Comparison of ENCODE assay signal across 1 cellular context in genomic region chr18:32470713-32471633, GRCh38.
TF ChIP-seq lines count a peak whose summit lies in the region.

Gene GAREM1, minus strand, starts transcription at chr18:32470882. Its CDS starts 454 bp downstream, at chr18:32470428.

TF ChIP-seq in K562, 482 proteins besides CTCF, POLR2A, EP300 and RAD21 (continued from another document and continues in another):
- TF ChIP-seq ATF2 (CRISPR knock-in tag; IDR thresholded peaks at IDR 0.05): no peak
- no peak for TF ChIP-seq SRSF1 (IDR thresholded peaks at IDR 0.05; ENCODE audit: low read depth, low read length)
- peak; percentile 94 for TF ChIP-seq EGR1 (conservative IDR thresholded peaks at IDR 0.05)
- no peak for TF ChIP-seq RBM15 (IDR thresholded peaks at IDR 0.05; ENCODE audit: insufficient read depth, low read length)
- peak; percentile 72 for TF ChIP-seq HNRNPLL (IDR thresholded peaks at IDR 0.05; ENCODE audit: low read depth, low read length, poor library complexity, severe bottlenecking)
- no peak for TF ChIP-seq JUND (IDR thresholded peaks at IDR 0.05; ENCODE audit: borderline replicate concordance, low read depth, low read length)
- TF ChIP-seq JUND (tag; IDR thresholded peaks at IDR 0.05; ENCODE audit: borderline replicate concordance, low read depth, low read length): peak; percentile 39; the same call in 1 of the 3 replicates
- no peak for TF ChIP-seq NR3C1 (CRISPR knock-in tag; IDR thresholded peaks at IDR 0.05)
- TF ChIP-seq ATF7 (IDR thresholded peaks at IDR 0.05): peak; percentile 47; the same call in 1 of the 2 replicates
- peak; percentile 94 to 95 for TF ChIP-seq NRF1 (conservative IDR thresholded peaks at IDR 0.05 in 1 of 2, IDR thresholded peaks at IDR 0.05 in 1 of 2)
- TF ChIP-seq ZNF436 (CRISPR knock-in tag; IDR thresholded peaks at IDR 0.05): no peak
- TF ChIP-seq, protein P1, sequence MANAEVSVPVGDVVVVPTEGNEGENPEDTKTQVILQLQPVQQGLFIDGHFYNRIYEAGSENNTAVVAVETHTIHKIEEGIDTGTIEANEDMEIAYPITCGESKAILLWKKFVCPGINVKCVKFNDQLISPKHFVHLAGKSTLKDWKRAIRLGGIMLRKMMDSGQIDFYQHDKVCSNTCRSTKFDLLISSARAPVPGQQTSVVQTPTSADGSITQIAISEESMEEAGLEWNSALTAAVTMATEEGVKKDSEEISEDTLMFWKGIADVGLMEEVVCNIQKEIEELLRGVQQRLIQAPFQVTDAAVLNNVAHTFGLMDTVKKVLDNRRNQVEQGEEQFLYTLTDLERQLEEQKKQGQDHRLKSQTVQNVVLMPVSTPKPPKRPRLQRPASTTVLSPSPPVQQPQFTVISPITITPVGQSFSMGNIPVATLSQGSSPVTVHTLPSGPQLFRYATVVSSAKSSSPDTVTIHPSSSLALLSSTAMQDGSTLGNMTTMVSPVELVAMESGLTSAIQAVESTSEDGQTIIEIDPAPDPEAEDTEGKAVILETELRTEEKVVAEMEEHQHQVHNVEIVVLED (CRISPR knock-in tag; IDR thresholded peaks at IDR 0.05): no peak
- no peak for TF ChIP-seq MAFF (IDR thresholded peaks at IDR 0.05; ENCODE audit: low read length)
- no peak for TF ChIP-seq ZNF830 (CRISPR knock-in tag; IDR thresholded peaks at IDR 0.05)
- TF ChIP-seq ZNF282 (CRISPR knock-in tag; IDR thresholded peaks at IDR 0.05): no peak
- TF ChIP-seq ARID1B (IDR thresholded peaks at IDR 0.05): no peak
- TF ChIP-seq PHF8 (IDR thresholded peaks at IDR 0.05; ENCODE audit: borderline replicate concordance, low read length): peak; percentile 30; the same call in 1 of the 2 replicates
- TF ChIP-seq NFXL1 (CRISPR knock-in tag; IDR thresholded peaks at IDR 0.05): no peak
- no peak for TF ChIP-seq ZNF24 (IDR thresholded peaks at IDR 0.05)
- no peak for TF ChIP-seq TRIM24 (IDR thresholded peaks at IDR 0.05)
- TF ChIP-seq SIRT6 (IDR thresholded peaks at IDR 0.05; ENCODE audit: low read depth, low read length): no peak
- no peak for TF ChIP-seq THRAP3 (IDR thresholded peaks at IDR 0.05; ENCODE audit: borderline replicate concordance)
- TF ChIP-seq, protein P2, sequence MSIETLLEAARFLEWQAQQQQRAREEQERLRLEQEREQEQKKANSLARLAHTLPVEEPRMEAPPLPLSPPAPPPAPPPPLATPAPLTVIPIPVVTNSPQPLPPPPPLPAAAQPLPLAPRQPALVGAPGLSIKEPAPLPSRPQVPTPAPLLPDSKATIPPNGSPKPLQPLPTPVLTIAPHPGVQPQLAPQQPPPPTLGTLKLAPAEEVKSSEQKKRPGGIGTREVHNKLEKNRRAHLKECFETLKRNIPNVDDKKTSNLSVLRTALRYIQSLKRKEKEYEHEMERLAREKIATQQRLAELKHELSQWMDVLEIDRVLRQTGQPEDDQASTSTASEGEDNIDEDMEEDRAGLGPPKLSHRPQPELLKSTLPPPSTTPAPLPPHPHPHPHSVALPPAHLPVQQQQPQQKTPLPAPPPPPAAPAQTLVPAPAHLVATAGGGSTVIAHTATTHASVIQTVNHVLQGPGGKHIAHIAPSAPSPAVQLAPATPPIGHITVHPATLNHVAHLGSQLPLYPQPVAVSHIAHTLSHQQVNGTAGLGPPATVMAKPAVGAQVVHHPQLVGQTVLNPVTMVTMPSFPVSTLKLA (conservative IDR thresholded peaks at IDR 0.05): no peak
- no peak for TF ChIP-seq TAF9B (IDR thresholded peaks at IDR 0.05; ENCODE audit: partially characterized antibody)
- peak; percentile 92 for TF ChIP-seq L3MBTL2 (IDR thresholded peaks at IDR 0.05)
- TF ChIP-seq ZFP36 (IDR thresholded peaks at IDR 0.05; ENCODE audit: low read depth, low read length, partially characterized antibody): peak; percentile 3
- no peak for TF ChIP-seq RBM22 (IDR thresholded peaks at IDR 0.05; ENCODE audit: low read depth, low read length, poor library complexity, severe bottlenecking)
- TF ChIP-seq YY1 (IDR thresholded peaks at IDR 0.05; ENCODE audit: borderline replicate concordance in 1 of 3, control insufficient read depth in 1 of 3, extremely low read depth in 1 of 3, insufficient read depth in 3 of 3, insufficient read length in 1 of 3, insufficient replicate concordance in 2 of 3, low read depth in 1 of 3, low read length in 2 of 3): peak in 1 of 3 experiments; percentile 35
- TF ChIP-seq POLR2G (IDR thresholded peaks at IDR 0.05; ENCODE audit: low read depth, low read length): peak; percentile 69
- TF ChIP-seq MAZ (CRISPR knock-in tag; conservative IDR thresholded peaks at IDR 0.05 in 1 of 2, IDR thresholded peaks at IDR 0.05 in 1 of 2): peak; percentile 15 to 64; a peak in 3 of 4 replicates
- peak; percentile 79 for TF ChIP-seq CCNT2 (IDR thresholded peaks at IDR 0.05; ENCODE audit: borderline replicate concordance, extremely low read depth, insufficient read length, low read depth, low read length)
- no peak for TF ChIP-seq ARID4B (CRISPR knock-in tag; IDR thresholded peaks at IDR 0.05)
- TF ChIP-seq CC2D1A (IDR thresholded peaks at IDR 0.05): no peak
- TF ChIP-seq, protein P3, sequence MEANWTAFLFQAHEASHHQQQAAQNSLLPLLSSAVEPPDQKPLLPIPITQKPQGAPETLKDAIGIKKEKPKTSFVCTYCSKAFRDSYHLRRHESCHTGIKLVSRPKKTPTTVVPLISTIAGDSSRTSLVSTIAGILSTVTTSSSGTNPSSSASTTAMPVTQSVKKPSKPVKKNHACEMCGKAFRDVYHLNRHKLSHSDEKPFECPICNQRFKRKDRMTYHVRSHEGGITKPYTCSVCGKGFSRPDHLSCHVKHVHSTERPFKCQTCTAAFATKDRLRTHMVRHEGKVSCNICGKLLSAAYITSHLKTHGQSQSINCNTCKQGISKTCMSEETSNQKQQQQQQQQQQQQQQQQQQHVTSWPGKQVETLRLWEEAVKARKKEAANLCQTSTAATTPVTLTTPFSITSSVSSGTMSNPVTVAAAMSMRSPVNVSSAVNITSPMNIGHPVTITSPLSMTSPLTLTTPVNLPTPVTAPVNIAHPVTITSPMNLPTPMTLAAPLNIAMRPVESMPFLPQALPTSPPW (CRISPR knock-in tag; IDR thresholded peaks at IDR 0.05): peak; percentile 80
- TF ChIP-seq CTBP1 (IDR thresholded peaks at IDR 0.05; ENCODE audit: borderline replicate concordance): peak; percentile 94
- TF ChIP-seq CXXC5 (CRISPR knock-in tag; IDR thresholded peaks at IDR 0.05): peak; percentile 84
- TF ChIP-seq, protein P4, sequence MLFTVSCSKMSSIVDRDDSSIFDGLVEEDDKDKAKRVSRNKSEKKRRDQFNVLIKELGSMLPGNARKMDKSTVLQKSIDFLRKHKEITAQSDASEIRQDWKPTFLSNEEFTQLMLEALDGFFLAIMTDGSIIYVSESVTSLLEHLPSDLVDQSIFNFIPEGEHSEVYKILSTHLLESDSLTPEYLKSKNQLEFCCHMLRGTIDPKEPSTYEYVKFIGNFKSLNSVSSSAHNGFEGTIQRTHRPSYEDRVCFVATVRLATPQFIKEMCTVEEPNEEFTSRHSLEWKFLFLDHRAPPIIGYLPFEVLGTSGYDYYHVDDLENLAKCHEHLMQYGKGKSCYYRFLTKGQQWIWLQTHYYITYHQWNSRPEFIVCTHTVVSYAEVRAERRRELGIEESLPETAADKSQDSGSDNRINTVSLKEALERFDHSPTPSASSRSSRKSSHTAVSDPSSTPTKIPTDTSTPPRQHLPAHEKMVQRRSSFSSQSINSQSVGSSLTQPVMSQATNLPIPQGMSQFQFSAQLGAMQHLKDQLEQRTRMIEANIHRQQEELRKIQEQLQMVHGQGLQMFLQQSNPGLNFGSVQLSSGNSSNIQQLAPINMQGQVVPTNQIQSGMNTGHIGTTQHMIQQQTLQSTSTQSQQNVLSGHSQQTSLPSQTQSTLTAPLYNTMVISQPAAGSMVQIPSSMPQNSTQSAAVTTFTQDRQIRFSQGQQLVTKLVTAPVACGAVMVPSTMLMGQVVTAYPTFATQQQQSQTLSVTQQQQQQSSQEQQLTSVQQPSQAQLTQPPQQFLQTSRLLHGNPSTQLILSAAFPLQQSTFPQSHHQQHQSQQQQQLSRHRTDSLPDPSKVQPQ (CRISPR knock-in tag; IDR thresholded peaks at IDR 0.05; ENCODE audit: borderline replicate concordance): no peak
- TF ChIP-seq SIN3B (IDR thresholded peaks at IDR 0.05; ENCODE audit: low read depth): 0 out of 2 replicates have a peak, but pooled peaks have one; percentile 29
- TF ChIP-seq NONO (IDR thresholded peaks at IDR 0.05; ENCODE audit: low read depth in 2 of 2, low read length in 1 of 2): 0 out of 4 replicates have a peak, but pooled peaks of 1 of the 2 experiments have one; percentile 18
- TF ChIP-seq FOXK2 (conservative IDR thresholded peaks at IDR 0.05 in 1 of 2, IDR thresholded peaks at IDR 0.05 in 1 of 2; ENCODE audit: low read depth in 2 of 2): peak; percentile 39 to 61; a peak in 3 of 4 replicates
- TF ChIP-seq CSDE1 (IDR thresholded peaks at IDR 0.05): no peak
- peak; percentile 12; the same call in 1 of the 2 replicates for TF ChIP-seq SMC3 (conservative IDR thresholded peaks at IDR 0.05; ENCODE audit: insufficient read depth, low read depth, low read length)
- TF ChIP-seq, protein P5, sequence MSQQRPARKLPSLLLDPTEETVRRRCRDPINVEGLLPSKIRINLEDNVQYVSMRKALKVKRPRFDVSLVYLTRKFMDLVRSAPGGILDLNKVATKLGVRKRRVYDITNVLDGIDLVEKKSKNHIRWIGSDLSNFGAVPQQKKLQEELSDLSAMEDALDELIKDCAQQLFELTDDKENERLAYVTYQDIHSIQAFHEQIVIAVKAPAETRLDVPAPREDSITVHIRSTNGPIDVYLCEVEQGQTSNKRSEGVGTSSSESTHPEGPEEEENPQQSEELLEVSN (IDR thresholded peaks at IDR 0.05; ENCODE audit: borderline replicate concordance in 1 of 2, extremely low read depth in 1 of 2, insufficient read depth in 1 of 2, insufficient read length in 1 of 2, low read depth in 1 of 2, low read length in 1 of 2, poor library complexity in 1 of 2, severe bottlenecking in 1 of 2): peak in 1 of 2 experiments; percentile 42
- TF ChIP-seq ATF4 (CRISPR knock-in tag; IDR thresholded peaks at IDR 0.05): no peak
- no peak for TF ChIP-seq FIP1L1 (IDR thresholded peaks at IDR 0.05; ENCODE audit: low read depth, low read length, poor library complexity, severe bottlenecking)
- TF ChIP-seq TBP (optimal IDR thresholded peaks at IDR 0.05; ENCODE audit: low read depth, low read length): peak; percentile 48
- TF ChIP-seq ATF1 (CRISPR knock-in tag; IDR thresholded peaks at IDR 0.05): no peak
- TF ChIP-seq ATF1 (tag; IDR thresholded peaks at IDR 0.05): 0 out of 2 replicates have a peak, but pooled peaks have one; percentile 16
- no peak for TF ChIP-seq GTF2E2 (tag; IDR thresholded peaks at IDR 0.05)
- peak; percentile 93 to 98 for TF ChIP-seq UBTF (IDR thresholded peaks at IDR 0.05; ENCODE audit: borderline replicate concordance in 1 of 2, low read depth in 2 of 2, low read length in 2 of 2)
